22 cellular contexts compared by ENCODE assay signal in genomic region chr14:34987180-34987579, GRCh38. TPM values are rescaled to one million over a fixed set of nuclear protein-coding genes. Genes with fewer than 3 reads are reported as not detected.
DNase-seq lines count a peak whose midpoint lies in the region; ATAC-seq, FAIRE-seq and TF ChIP-seq lines count a peak whose summit lies in the region.
"Had no signal": no experiment of that assay in that cellular context is flagged by ENCODE, and none has a peak within 500 bp of the region (broad histone marks: within the 10 kb centered on the region; RNA-seq: fewer than 3 reads in every experiment).

No MANE protein-coding gene starts in this region.

- TF ChIP-seq EP300 in K562 (IDR thresholded peaks at IDR 0.05; ENCODE audit: low read length) = no peak

- no peaks in the 10 kb centered on the region for H3K27me3 Mint-ChIP-seq in stimulated activated naive CD8-positive, alpha-beta T cell treated with anti-CD3 and anti-CD28 coated beads, Interleukin-15, Interleukin-2, amounts not matched to agents 100 ng/mL and 50 ng/mL, for 24 hours
- no peaks in the 10 kb centered on the region for H3K27me3 Mint-ChIP-seq in stimulated activated naive CD8-positive, alpha-beta T cell treated with anti-CD3 and anti-CD28 coated beads, Interleukin-15, amount 100 ng/mL, for 72 hours
- H3K27me3 Mint-ChIP-seq: CD4-positive, alpha-beta memory T cell; IgD-negative memory B cell had no signal

- H3K23ac ChIP-seq in trophoblast cell (ENCODE audit: low read length) = no peak overlapping the region

- H3K9ac ChIP-seq in DND-41 (ENCODE audit: low read depth, low read length) = no peak overlapping the region
- H3K9ac ChIP-seq in K562 (ENCODE audit: insufficient read depth in 1 of 2, low read depth in 2 of 2, low read length in 2 of 2) = no peak overlapping the region
- H3K9ac ChIP-seq in trophoblast cell (ENCODE audit: low read length) = no peak overlapping the region

- CTCF ChIA-PET in K562 (lab: Yijun Ruan, JAX; ENCODE audit: low intra/inter-chr PET ratio) = no interaction called here

- H4K8ac ChIP-seq in trophoblast cell (ENCODE audit: low read depth, low read length) = no peak overlapping the region

- no peak for TF ChIP-seq RAD21 in K562 (CRISPR knock-in tag; conservative IDR thresholded peaks at IDR 0.05 in 1 of 2, IDR thresholded peaks at IDR 0.05 in 1 of 2)

- no peak overlapping the region for H4K12ac ChIP-seq in trophoblast cell (ENCODE audit: low read depth, low read length)

- in situ Hi-C loops in K562 (cut with MboI) = no loop called here

- TF ChIP-seq CTCF in DND-41 (IDR thresholded peaks at IDR 0.05; ENCODE audit: borderline replicate concordance, extremely low read depth, low read length, poor library complexity, severe bottlenecking) (no peak), K562 (IDR thresholded peaks at IDR 0.05 in 2 of 3, conservative IDR thresholded peaks at IDR 0.05 in 1 of 3; ENCODE audit: insufficient read depth in 2 of 3, low read depth in 1 of 3, low read length in 3 of 3) (no peak)

- POLR2A ChIA-PET in K562 (lab: Yijun Ruan, JAX) = no interaction called here

- no peak overlapping the region for H2AFZ ChIP-seq in DND-41 (ENCODE audit: low read depth, low read length)
- no peak overlapping the region for H2AFZ ChIP-seq in K562 (ENCODE audit: low read depth, low read length)
- H2AFZ ChIP-seq in trophoblast cell (ENCODE audit: insufficient read depth, low read length, poor library complexity) = no peak overlapping the region
- H2AFZ ChIP-seq: GM23338 had no signal

- H3K4ac ChIP-seq in trophoblast cell (ENCODE audit: low read depth, low read length) = peak overlapping the region; percentile 86

- no peak for TF ChIP-seq POLR2A in K562 (conservative IDR thresholded peaks at IDR 0.05)

- no peak overlapping the region for H3K4me3 ChIP-seq in DND-41 (ENCODE audit: low read depth in 1 of 2, low read length in 2 of 2)
- H3K4me3 ChIP-seq in K562 = no peak overlapping the region
- no peak overlapping the region for H3K4me3 ChIP-seq in trophoblast cell (ENCODE audit: low read depth, low read length)
- H3K4me3 ChIP-seq: GM12878, GM23338 had no signal

- H3K4me2 ChIP-seq in DND-41 (ENCODE audit: insufficient read depth, low read length) = peak overlapping the region; percentile 5; the same call in 1 of the 2 replicates
- H3K4me2 ChIP-seq in K562 (ENCODE audit: insufficient read depth, low read length) = no peak overlapping the region
- H3K4me2 ChIP-seq in trophoblast cell (ENCODE audit: low read length) = no peak overlapping the region
- H3K4me2 ChIP-seq: GM23338 had no signal

- no peak overlapping the region for H3K4me3 Mint-ChIP-seq in stimulated activated naive CD8-positive, alpha-beta T cell treated with anti-CD3 and anti-CD28 coated beads, Interleukin-15, Interleukin-2, amounts not matched to agents 100 ng/mL and 50 ng/mL, for 24 hours
- H3K4me3 Mint-ChIP-seq in stimulated activated naive CD8-positive, alpha-beta T cell treated with anti-CD3 and anti-CD28 coated beads, Interleukin-15, amount 100 ng/mL, for 72 hours = no peak overlapping the region
- H3K4me3 Mint-ChIP-seq: GM23338 had no signal

- ATAC-seq in stimulated activated naive CD8-positive, alpha-beta T cell treated with anti-CD3 and anti-CD28 coated beads, Interleukin-15, amount 100 ng/mL, for 72 hours = no peak
- ATAC-seq in DND-41 (ENCODE audit: insufficient read depth, low read depth) (no peak), K562 (no peak), GM21447 (IDR thresholded peaks at IDR 0.05; ENCODE audit: unreplicated experiment) (no peak)
- ATAC-seq: GM12878, GM23338 had no signal

- H3K79me2 ChIP-seq in DND-41 (ENCODE audit: insufficient read depth, low read length) (peaks cover 87% of the 10 kb centered on the region), K562 (ENCODE audit: control insufficient read depth, insufficient read depth, low read length) (peaks cover 88% of the 10 kb centered on the region), trophoblast cell (ENCODE audit: control insufficient read depth, insufficient read depth, low read length, poor library complexity) (peaks cover 12% of the 10 kb centered on the region)

- intact Hi-C loops in K562 (cut with micrococcal nuclease) = loop anchor here (10.0 kb wide), 1 partner anchor 428 kb away; no protein-coding TSS in a partner anchor

- no peak overlapping the region for H2BK12ac ChIP-seq in trophoblast cell (ENCODE audit: low read length)

- H3K9me1 ChIP-seq in K562 (ENCODE audit: control insufficient read depth, insufficient read depth, low read length) = no peaks in the 10 kb centered on the region

- H4K91ac ChIP-seq in trophoblast cell (ENCODE audit: low read depth, low read length) = no peak overlapping the region

- no peak for FAIRE-seq in K562 (lab: Jason Lieb, UNC)
- FAIRE-seq: GM12878, H54 had no signal

- BruUV-seq in K562 (replicated peaks; lab: Mats Ljungman, UMichigan) = no TSS peak

- H3K4me1 Mint-ChIP-seq in stimulated activated naive CD8-positive, alpha-beta T cell treated with anti-CD3 and anti-CD28 coated beads, Interleukin-15, Interleukin-2, amounts not matched to agents 100 ng/mL and 50 ng/mL, for 24 hours (ENCODE audit: low read depth) = peaks cover 18% of the 10 kb centered on the region
- H3K4me1 Mint-ChIP-seq in stimulated activated naive CD8-positive, alpha-beta T cell treated with anti-CD3 and anti-CD28 coated beads, Interleukin-15, amount 100 ng/mL, for 72 hours = peaks cover 20% of the 10 kb centered on the region

- H3K79me1 ChIP-seq in trophoblast cell (ENCODE audit: low read length) = peaks cover 8% of the 10 kb centered on the region

- H3K9me3 Mint-ChIP-seq in stimulated activated naive CD8-positive, alpha-beta T cell treated with anti-CD3 and anti-CD28 coated beads, Interleukin-15, Interleukin-2, amounts not matched to agents 100 ng/mL and 50 ng/mL, for 24 hours = no peaks in the 10 kb centered on the region
- H3K9me3 Mint-ChIP-seq in stimulated activated naive CD8-positive, alpha-beta T cell treated with anti-CD3 and anti-CD28 coated beads, Interleukin-15, amount 100 ng/mL, for 72 hours = no peaks in the 10 kb centered on the region
- H3K9me3 Mint-ChIP-seq: CD4-positive, alpha-beta memory T cell; GM23338; IgD-negative memory B cell had no signal

- no peaks in the 10 kb centered on the region for H3K27me3 ChIP-seq in DND-41 (ENCODE audit: insufficient read depth, low read length, poor library complexity)
- no peaks in the 10 kb centered on the region for H3K27me3 ChIP-seq in K562 (ENCODE audit: control insufficient read depth in 2 of 2, insufficient read depth in 2 of 2, low read length in 2 of 2)
- H3K27me3 ChIP-seq in trophoblast cell (ENCODE audit: insufficient read depth, low read length) = no peaks in the 10 kb centered on the region
- H3K27me3 ChIP-seq: BE2C had no signal

- H3K36me3 ChIP-seq in DND-41 (ENCODE audit: insufficient read depth, low read length) (peaks cover 5% of the 10 kb centered on the region; the same call in 1 of the 2 replicates), K562 (ENCODE audit: control insufficient read depth, insufficient read depth, low read length) (no peaks in the 10 kb centered on the region), trophoblast cell (ENCODE audit: control insufficient read depth in 1 of 2, insufficient read depth in 2 of 2, low read length in 2 of 2) (no peaks in the 10 kb centered on the region)
- H3K36me3 ChIP-seq: BE2C had no signal

- H3K36me3 Mint-ChIP-seq in stimulated activated naive CD8-positive, alpha-beta T cell treated with anti-CD3 and anti-CD28 coated beads, Interleukin-15, Interleukin-2, amounts not matched to agents 100 ng/mL and 50 ng/mL, for 24 hours (ENCODE audit: low read depth) = peaks cover 17% of the 10 kb centered on the region

- H3K9me3 ChIP-seq in DND-41 (ENCODE audit: insufficient read depth, low read length, severe bottlenecking) (no peaks in the 10 kb centered on the region), K562 (replicated peaks; ENCODE audit: control insufficient read depth, insufficient read depth, low read depth, low read length) (no peaks in the 10 kb centered on the region), trophoblast cell (ENCODE audit: insufficient read depth, low read depth, low read length) (no peaks in the 10 kb centered on the region)
- H3K9me3 ChIP-seq: BE2C had no signal

- H3K27ac ChIP-seq in DND-41 (ENCODE audit: low read length) = no peak overlapping the region
- no peak overlapping the region for H3K27ac ChIP-seq in K562 (ENCODE audit: extremely low read depth, low read depth, low read length)
- no peak overlapping the region for H3K27ac ChIP-seq in trophoblast cell (ENCODE audit: low read depth, low read length)
- H3K27ac ChIP-seq: HL-60 had no signal

- no peak overlapping the region for H3K18ac ChIP-seq in trophoblast cell (ENCODE audit: low read length)

- H2BK5ac ChIP-seq in trophoblast cell (ENCODE audit: low read depth, low read length, poor library complexity) = no peak overlapping the region

- no peak overlapping the region for H2AK5ac ChIP-seq in trophoblast cell (ENCODE audit: low read length)

- peaks cover 27% of the 10 kb centered on the region for H3K4me1 ChIP-seq in DND-41 (ENCODE audit: insufficient read depth, low read length)
- peaks cover 0 to 4% of the 10 kb centered on the region in 2 experiments; a peak in 3 of 5 replicates for H3K4me1 ChIP-seq in K562 (replicated peaks in 1 of 2; ENCODE audit: control insufficient read depth in 2 of 2, insufficient read depth in 2 of 2, low read length in 2 of 2)
- no peaks in the 10 kb centered on the region for H3K4me1 ChIP-seq in trophoblast cell (ENCODE audit: control insufficient read depth in 1 of 2, insufficient read depth in 2 of 2, low read length in 2 of 2)
- H3K4me1 ChIP-seq: BE2C had no signal

- H4K20me1 ChIP-seq in DND-41 (ENCODE audit: insufficient read depth, low read length) = peaks cover 4% of the 10 kb centered on the region; the same call in 1 of the 2 replicates
- H4K20me1 ChIP-seq in K562 (replicated peaks; ENCODE audit: control insufficient read depth, insufficient read depth, low read length) = no peaks in the 10 kb centered on the region

- H3K14ac ChIP-seq in trophoblast cell (ENCODE audit: low read length) = no peak overlapping the region

- no peak for DNase-seq in stimulated activated naive CD8-positive, alpha-beta T cell treated with anti-CD3 and anti-CD28 coated beads, Interleukin-15, amount 100 ng/mL, for 72 hours
- no peak for DNase-seq in DND-41
- no peak for DNase-seq in K562 (ENCODE audit: extremely low read depth in 1 of 4, low spot score in 3 of 4)
- DNase-seq in trophoblast cell = no peak
- DNase-seq in stimulated activated CD4-positive, alpha-beta T cell treated with anti-CD3 and anti-CD28 coated beads, Interleukin-1b, Interleukin-23, amount 100 ng/mL, for 48 hours = no peak
- DNase-seq in NCI-H146 (lab: John Stamatoyannopoulos, UW) = no peak
- DNase-seq: ACHN; BE2C; C1 segment of cervical spinal cord; Calu3; CD4-positive, alpha-beta memory T cell; DMS79 treated with DMSO at 0.1 percent for 48 hours; EL; HCEC 1CT; KG1 had no signal

- peak overlapping the region; percentile 52 for H3K27ac Mint-ChIP-seq in stimulated activated naive CD8-positive, alpha-beta T cell treated with anti-CD3 and anti-CD28 coated beads, Interleukin-15, Interleukin-2, amounts not matched to agents 100 ng/mL and 50 ng/mL, for 24 hours
- H3K27ac Mint-ChIP-seq in stimulated activated naive CD8-positive, alpha-beta T cell treated with anti-CD3 and anti-CD28 coated beads, Interleukin-15, amount 100 ng/mL, for 72 hours = no peak overlapping the region
- H3K27ac Mint-ChIP-seq: GM23338, IgD-negative memory B cell had no signal

- no peak overlapping the region for H2BK120ac ChIP-seq in trophoblast cell (ENCODE audit: insufficient read depth, low read length, poor library complexity)

- WGBS in K562 (ENCODE audit: insufficient coverage, low coverage, missing lambda C conversion rate) = 98% methylated on average over 3 of the region's 3 CpGs
- 100% methylated on average over 1 of the region's 3 CpGs for WGBS in trophoblast cell (ENCODE audit: extremely low coverage, insufficient coverage, insufficient read length)

RNA-seq across cellular contexts. Expression of gene SRP54, which starts 4.4 kb away (rescaled TPM):
- total RNA-seq in K562 (2011; cell fraction: chromatin; rRNA removed; ENCODE audit: low replicate concordance) = 46.3 and 124 TPM in 2 replicates
- 27.2 and 30.0 TPM in 2 replicates for total RNA-seq in K562 (2011; cell fraction: nucleolus; rRNA removed)
- 47.2 and 66.9 TPM in 2 replicates for total RNA-seq in K562 (2011; cell fraction: nucleoplasm; rRNA removed)
- total RNA-seq in K562 (2014; rRNA removed) (46.7 and 51.7 TPM in 2 replicates), K562 (2014; rRNA removed; fragmentation: Illumina TruSeq; extraction: Trizol) (68.2 and 74.5 TPM in 2 replicates), K562 (2015; rRNA removed; fragmentation: Illumina TruSeq; extraction: Trizol) (59.3 and 62.5 TPM in 2 replicates), K562 (2021) (38.7 and 41.6 TPM in 2 replicates)
- polyA plus RNA-seq in K562 (2011; rRNA removed) (28.6 and 31.1 TPM in 2 replicates), K562 (2014; fragmentation: Illumina TruSeq; extraction: Trizol) (64.7 and 69.8 TPM in 2 replicates), K562 (2014; fragmentation: Nextera tagmentation; extraction: Ambion mirVana) (10 to 100 TPM; 44.1 to 64.5 TPM), K562 (2014; rRNA removed) (51.5 and 51.9 TPM in 2 replicates)
- 19.4 and 27.7 TPM in 2 replicates for polyA plus RNA-seq in K562 (2011; cell fraction: cytosol; rRNA removed)
- polyA plus RNA-seq in K562 (2011; cell fraction: nucleus; rRNA removed) = 16.9 and 28.6 TPM in 2 replicates
- polyA plus RNA-seq in K562 (2012) = 42.6 and 46.5 TPM in 2 replicates
- 40.3 and 44.1 TPM in 2 replicates for polyA minus RNA-seq in K562 (2011; rRNA and poly(A)+ RNA removed)
- 14.9 and 19.2 TPM in 2 replicates for polyA minus RNA-seq in K562 (2011; cell fraction: cytosol; rRNA and poly(A)+ RNA removed)
- 18.0 and 44.5 TPM in 2 replicates for polyA minus RNA-seq in K562 (2011; cell fraction: nucleus; rRNA and poly(A)+ RNA removed)
- 90.4 and 92.4 TPM in 2 replicates for polyA plus RNA-seq in trophoblast cell (2013)

RNA-seq across cellular contexts. Expression of gene FAM177A1, which starts 58.9 kb away (rescaled TPM):
- total RNA-seq in K562 (2011; cell fraction: chromatin; rRNA removed; ENCODE audit: low replicate concordance) = 16.0 and 36.3 TPM in 2 replicates
- 24.5 and 25.3 TPM in 2 replicates for total RNA-seq in K562 (2011; cell fraction: nucleolus; rRNA removed)
- 26.8 and 34.9 TPM in 2 replicates for total RNA-seq in K562 (2011; cell fraction: nucleoplasm; rRNA removed)
- total RNA-seq in K562 (2014; rRNA removed) (29.9 and 35.3 TPM in 2 replicates), K562 (2014; rRNA removed; fragmentation: Illumina TruSeq; extraction: Trizol) (28.1 and 34.2 TPM in 2 replicates), K562 (2015; rRNA removed; fragmentation: Illumina TruSeq; extraction: Trizol) (27.5 and 27.8 TPM in 2 replicates), K562 (2021) (34.5 and 36.2 TPM in 2 replicates)
- polyA plus RNA-seq in K562 (2011; rRNA removed) (30.3 and 35.6 TPM in 2 replicates), K562 (2014; fragmentation: Illumina TruSeq; extraction: Trizol) (30.6 and 32.6 TPM in 2 replicates), K562 (2014; fragmentation: Nextera tagmentation; extraction: Ambion mirVana) (10 to 100 TPM in 1 of 2 experiments, 1 to 10 TPM in 1; 7.7 to 12.1 TPM), K562 (2014; rRNA removed) (36.2 and 41.2 TPM in 2 replicates)
- 22.8 and 26.5 TPM in 2 replicates for polyA plus RNA-seq in K562 (2011; cell fraction: cytosol; rRNA removed)
- polyA plus RNA-seq in K562 (2011; cell fraction: nucleus; rRNA removed) = 13.9 and 16.9 TPM in 2 replicates
- polyA plus RNA-seq in K562 (2012) = 34.5 and 41.8 TPM in 2 replicates
- 10.3 and 10.9 TPM in 2 replicates for polyA minus RNA-seq in K562 (2011; rRNA and poly(A)+ RNA removed)
- 7.7 and 11.3 TPM in 2 replicates for polyA minus RNA-seq in K562 (2011; cell fraction: cytosol; rRNA and poly(A)+ RNA removed)
- 14.8 and 16.6 TPM in 2 replicates for polyA minus RNA-seq in K562 (2011; cell fraction: nucleus; rRNA and poly(A)+ RNA removed)
- 86.0 and 87.2 TPM in 2 replicates for polyA plus RNA-seq in trophoblast cell (2013)
